19 cellular contexts compared by ENCODE assay signal in genomic region chr4:52939739-52940138, GRCh38.
DNase-seq lines count a peak whose midpoint lies in the region; ATAC-seq, FAIRE-seq and TF ChIP-seq lines count a peak whose summit lies in the region.
"Had no signal": no experiment of that assay in that cellular context is flagged by ENCODE, and none has a peak within 500 bp of the region (broad histone marks: within the 10 kb centered on the region; RNA-seq: fewer than 3 reads in every experiment).

No MANE protein-coding gene starts in this region.

- no peak overlapping the region for H3K4me3 Mint-ChIP-seq in H9
- H3K4me3 Mint-ChIP-seq: CD4-positive, CD25-positive, alpha-beta regulatory T cell had no signal

- WGBS in H9 (ENCODE audit: extremely low coverage, insufficient read length, low lambda C conversion rate) = no CpG with 5 or more reads among the region's 2 CpGs
- 72% methylated on average over 2 of the region's 2 CpGs; no CpG with 5 or more reads in 1 of the 2 experiments for WGBS in H1 (ENCODE audit: extremely low coverage in 1 of 2, insufficient coverage in 1 of 2, insufficient read length in 1 of 2, insufficient replicate concordance in 2 of 2, low coverage in 1 of 2, low lambda C conversion rate in 2 of 2, missing lambda C conversion rate in 1 of 2), 2 experiments
- WGBS in gastroesophageal sphincter (ENCODE audit: low coverage in 1 of 2), 2 donors = 57 to 86% methylated on average over 1 to 2 of the region's 2 CpGs

- no peak for FAIRE-seq in H1 (lab: Jason Lieb, UNC)
- FAIRE-seq: H54 had no signal

- no peaks in the 10 kb centered on the region for H3K9me3 Mint-ChIP-seq in H9

- H3K27me3 ChIP-seq in H9 (ENCODE audit: insufficient read depth, low read length) (no peaks in the 10 kb centered on the region), H1 (replicated peaks in 1 of 4; ENCODE audit: control insufficient read depth in 3 of 4, extremely low read depth in 1 of 4, insufficient read depth in 3 of 4, low read length in 3 of 4) (no peaks in the 10 kb centered on the region), gastroesophageal sphincter (no peaks in the 10 kb centered on the region)
- H3K27me3 ChIP-seq: SJCRH30 had no signal

- no peak overlapping the region for H3K23ac ChIP-seq in H9 (ENCODE audit: insufficient read length, low read depth, low read length)
- no peak overlapping the region for H3K23ac ChIP-seq in H1 (ENCODE audit: insufficient read length)

- no peaks in the 10 kb centered on the region for H3K36me3 Mint-ChIP-seq in H9 (ENCODE audit: insufficient read depth in 1 of 3, low read depth in 3 of 3)

- CTCF ChIA-PET in H1 (lab: Charles Lee; ENCODE audit: partially characterized antibody) = interaction anchor here (0.8 to 1.2 kb wide), 7 partner anchors 9 to 1294 kb away, joined by 3 to 6 read pairs (median 3); no protein-coding TSS in a partner anchor

- H2BK20ac ChIP-seq in H9 (ENCODE audit: low read depth, low read length, poor library complexity, severe bottlenecking) (no peak overlapping the region), H1 (ENCODE audit: low read length) (no peak overlapping the region)

- TF ChIP-seq CTCF in H9 (conservative IDR thresholded peaks at IDR 0.05) (no peak), H1 (IDR thresholded peaks at IDR 0.05; ENCODE audit: control extremely low read depth in 1 of 3, insufficient read depth in 1 of 3, low read depth in 1 of 3, low read length in 3 of 3) (no peak), gastroesophageal sphincter (IDR thresholded peaks at IDR 0.05) (no peak)

- DNase-seq in H9 = no peak
- peak; percentile 78 for DNase-seq in NCI-H446 treated with DMSO at 0.1 percent for 48 hours (lab: John Stamatoyannopoulos, UW)
- DNase-seq in H1 (ENCODE audit: low read depth in 1 of 2, low spot score in 2 of 2) = no peak
- peak; percentile 17 for DNase-seq in pons (ENCODE audit: low spot score)
- no peak for DNase-seq in nucleus accumbens (lab: John Stamatoyannopoulos, UW)
- no peak for DNase-seq in GM19238 (ENCODE audit: insufficient read length, low spot score)
- DNase-seq: Calu3; CD4-positive, CD25-positive, alpha-beta regulatory T cell; DND-41; GF-D8; Kasumi-1; NCI-H1417 treated with DMSO at 0.1 percent for 48 hours; NCI-H510A treated with DMSO at 0.1 percent for 48 hours; OCI-M1; RPMI8226; SJCRH30 had no signal

- no peak overlapping the region for H2AFZ ChIP-seq in H9 (ENCODE audit: low read length)
- H2AFZ ChIP-seq in H1 (ENCODE audit: low read length) = no peak overlapping the region

- POLR2A ChIA-PET in H1 (lab: Charles Lee; ENCODE audit: partially characterized antibody) = interaction anchor here (0.7 kb wide), 1 partner anchor 77 kb away, joined by 3 read pairs; no protein-coding TSS in a partner anchor

- H4K20me1 ChIP-seq in H9 (ENCODE audit: control insufficient read depth, insufficient read depth, insufficient read length) (no peaks in the 10 kb centered on the region), H1 (replicated peaks in 1 of 2; ENCODE audit: control insufficient read depth in 1 of 2, insufficient read depth in 2 of 2, low read length in 2 of 2) (no peaks in the 10 kb centered on the region)

- H3K18ac ChIP-seq in H9 (ENCODE audit: insufficient read length, low read depth, low read length) (no peak overlapping the region), H1 (ENCODE audit: extremely low read depth, low read length) (no peak overlapping the region)

- no peak overlapping the region for H3K27ac ChIP-seq in H9 (ENCODE audit: insufficient read length, low read depth, low read length)
- H3K27ac ChIP-seq in H1 (ENCODE audit: low read depth, low read length) = no peak overlapping the region
- no peak overlapping the region for H3K27ac ChIP-seq in gastroesophageal sphincter
- H3K27ac ChIP-seq: SJCRH30 had no signal

- H3K79me1 ChIP-seq in H9 (ENCODE audit: insufficient read depth, low read depth, low read length, poor library complexity, severe bottlenecking) (no peaks in the 10 kb centered on the region), H1 (ENCODE audit: low read depth, low read length) (no peaks in the 10 kb centered on the region)

- no peaks in the 10 kb centered on the region for H3K9me3 ChIP-seq in H9 (ENCODE audit: control insufficient read depth, low read depth, low read length)
- no peaks in the 10 kb centered on the region for H3K9me3 ChIP-seq in H1 (ENCODE audit: insufficient read depth in 2 of 2, low read depth in 1 of 2, low read length in 1 of 2)
- no peaks in the 10 kb centered on the region for H3K9me3 ChIP-seq in gastroesophageal sphincter
- H3K9me3 ChIP-seq: SJCRH30 had no signal

- no peak overlapping the region for H3T11ph ChIP-seq in H9 (ENCODE audit: low read length)

- no peak overlapping the region for H3K4me2 ChIP-seq in H9 (ENCODE audit: insufficient read depth, insufficient read length, low read length)
- H3K4me2 ChIP-seq in H1 (ENCODE audit: insufficient read depth in 1 of 2, low read depth in 2 of 2, low read length in 2 of 2) = 0 out of 4 replicates have a peak overlapping the region, but pooled peaks of 1 of the 2 experiments have one; percentile 2

- H3K4me1 ChIP-seq in H9 (ENCODE audit: insufficient read depth, low read length) (peaks cover 6% of the 10 kb centered on the region; the same call in 1 of the 2 replicates), H1 (replicated peaks in 1 of 4; ENCODE audit: control insufficient read depth in 3 of 4, insufficient read depth in 4 of 4, low read length in 3 of 4) (peaks cover 0 to 7% (median 1%) of the 10 kb centered on the region in 4 experiments; a peak in 1 of 7 replicates), gastroesophageal sphincter (no peaks in the 10 kb centered on the region)
- H3K4me1 ChIP-seq: SJCRH30 had no signal

- H4K91ac ChIP-seq in H9 (ENCODE audit: insufficient read length, low read depth, low read length) = no peak overlapping the region
- H4K91ac ChIP-seq in H1 (replicated peaks; ENCODE audit: insufficient read length, low read length) = no peak overlapping the region

- H3K4ac ChIP-seq in H9 (ENCODE audit: low read depth, low read length) (no peak overlapping the region), H1 (replicated peaks; ENCODE audit: insufficient read length, low read depth, low read length) (no peak overlapping the region)

- peak overlapping the region; percentile 40; the same call in 1 of the 2 replicates for H3K14ac ChIP-seq in H9 (ENCODE audit: insufficient read depth, low read length)
- no peak overlapping the region for H3K14ac ChIP-seq in H1 (ENCODE audit: insufficient read length)

- H3K79me2 ChIP-seq in H9 (ENCODE audit: insufficient read depth, low read length) (no peaks in the 10 kb centered on the region), H1 (ENCODE audit: control insufficient read depth in 1 of 2, insufficient read depth in 2 of 2, low read length in 2 of 2) (no peaks in the 10 kb centered on the region)

- TF ChIP-seq RAD21 in H1 (IDR thresholded peaks at IDR 0.05 in 1 of 2, conservative IDR thresholded peaks at IDR 0.05 in 1 of 2; ENCODE audit: low read depth in 2 of 2, low read length in 2 of 2) = no peak

- H2BK12ac ChIP-seq in H9 (ENCODE audit: insufficient read length, low read depth, low read length) (no peak overlapping the region), H1 (ENCODE audit: low read depth, low read length) (no peak overlapping the region)

- H3K27me3 Mint-ChIP-seq in H9 (ENCODE audit: low read depth) = no peaks in the 10 kb centered on the region; the same call in none of the 2 replicates
- H3K27me3 Mint-ChIP-seq: CD4-positive, CD25-positive, alpha-beta regulatory T cell had no signal

- no peak overlapping the region for H3K4me3 ChIP-seq in H1 (ENCODE audit: extremely low read depth in 1 of 4, insufficient read depth in 2 of 4, low read depth in 3 of 4, low read length in 4 of 4)
- no peak overlapping the region for H3K4me3 ChIP-seq in gastroesophageal sphincter
- H3K4me3 ChIP-seq: SJCRH30 had no signal

- H2BK5ac ChIP-seq in H9 (ENCODE audit: insufficient read length, low read length) (no peak overlapping the region), H1 (ENCODE audit: low read depth, low read length) (no peak overlapping the region)

- H3K9ac ChIP-seq in H9 (ENCODE audit: extremely low read depth, insufficient read length, low read length) (no peak overlapping the region), H1 (replicated peaks in 1 of 4; ENCODE audit: extremely low read depth in 1 of 4, low read depth in 3 of 4, low read length in 3 of 4) (no peak overlapping the region)

- TF ChIP-seq EP300 in H1 (IDR thresholded peaks at IDR 0.05; ENCODE audit: borderline replicate concordance in 1 of 2, low read depth in 2 of 2, low read length in 2 of 2) = no peak
- TF ChIP-seq EP300 in gastroesophageal sphincter (IDR thresholded peaks at IDR 0.05) = no peak

- ATAC-seq in gastroesophageal sphincter (no peak), HG02970 (IDR thresholded peaks at IDR 0.05; ENCODE audit: low FRiP score, unreplicated experiment) (no peak)

- H2BK15ac ChIP-seq in H9 (ENCODE audit: low read depth, low read length) = no peak overlapping the region
- no peak overlapping the region for H2BK15ac ChIP-seq in H1 (ENCODE audit: low read length)

- no peak overlapping the region for H3K27ac Mint-ChIP-seq in H9
- H3K27ac Mint-ChIP-seq: CD4-positive, CD25-positive, alpha-beta regulatory T cell had no signal

- no peak overlapping the region for H3K56ac ChIP-seq in H9 (ENCODE audit: insufficient read length, low read depth, low read length)
- H3K56ac ChIP-seq in H1 (replicated peaks; ENCODE audit: insufficient read length, low read depth, low read length) = no peak overlapping the region

- no peak overlapping the region for H2AK5ac ChIP-seq in H9 (ENCODE audit: insufficient read length, low read length)
- H2AK5ac ChIP-seq in H1 (ENCODE audit: low read depth, low read length) = no peak overlapping the region

- H4K8ac ChIP-seq in H9 (replicated peaks; ENCODE audit: insufficient read length, low read depth, low read length) (no peak overlapping the region), H1 (ENCODE audit: extremely low read depth, insufficient read depth, low read length) (peak overlapping the region; percentile 6; the same call in 1 of the 2 replicates)

- no peak overlapping the region for H4K5ac ChIP-seq in H9 (ENCODE audit: insufficient read length, low read depth, low read length)
- no peak overlapping the region for H4K5ac ChIP-seq in H1 (ENCODE audit: insufficient read length, low read depth, low read length)

- peaks cover 10 to 13% of the 10 kb centered on the region in 2 experiments for H3K4me1 Mint-ChIP-seq in H9

- H3K23me2 ChIP-seq in H9 (ENCODE audit: insufficient read length, low read depth, low read length, poor library complexity, severe bottlenecking) (no peaks in the 10 kb centered on the region), H1 (ENCODE audit: low read depth, low read length) (no peaks in the 10 kb centered on the region)

- H3K36me3 ChIP-seq in H1 (ENCODE audit: control insufficient read depth in 2 of 4, insufficient read depth in 4 of 4, low read length in 3 of 4) = no peaks in the 10 kb centered on the region
- H3K36me3 ChIP-seq in gastroesophageal sphincter = no peaks in the 10 kb centered on the region
- H3K36me3 ChIP-seq: SJCRH30 had no signal

- H2BK120ac ChIP-seq in H9 (ENCODE audit: low read depth, low read length, poor library complexity, severe bottlenecking) (no peak overlapping the region), H1 (replicated peaks; ENCODE audit: low read depth, low read length) (no peak overlapping the region)

- TF ChIP-seq POLR2A in H1 (IDR thresholded peaks at IDR 0.05; ENCODE audit: control extremely low read depth in 1 of 2, low read depth in 2 of 2, low read length in 2 of 2) = no peak
- no peak for TF ChIP-seq POLR2A in gastroesophageal sphincter (IDR thresholded peaks at IDR 0.05)

Comparison
In these comparisons a context has a peak if more than half of its experiments do, and no peak if none do; other contexts are left out.
1. DNase-seq: peak in NCI-H446 treated with DMSO at 0.1 percent for 48 hours (single experiment) and pons (single experiment); none in H9 (single experiment), H1 (0 of 2), nucleus accumbens (0 of 56) and GM19238 (single experiment).